Comparison of ENCODE assay signal across 8 cellular contexts in genomic region chr1:41496080-41497055, GRCh38. TPM values are rescaled to one million over a fixed set of nuclear protein-coding genes. Genes with fewer than 3 reads are reported as not detected.
DNase-seq lines count a peak whose midpoint lies in the region; ATAC-seq and TF ChIP-seq lines count a peak whose summit lies in the region.

No MANE protein-coding gene starts in this region.

- peaks cover 1% of the 10 kb centered on the region for H3K36me3 Mint-ChIP-seq in central memory CD8-positive, alpha-beta T cell (ENCODE audit: insufficient read depth)
- H3K36me3 Mint-ChIP-seq in CD8-positive, alpha-beta memory T cell = no peaks in the 10 kb centered on the region

- peak; percentile 27 to 86 (median 85) for DNase-seq in Peyer's patch
- no peak for DNase-seq in central memory CD8-positive, alpha-beta T cell (ENCODE audit: low spot score in 2 of 2)
- DNase-seq in stimulated activated CD4-positive, alpha-beta T cell treated with anti-CD3 and anti-CD28 coated beads, Interleukin-4, amount 100 ng/mL, for 24 hours = peak; percentile 54
- DNase-seq in CD8-positive, alpha-beta memory T cell = no peak

- H3K9me3 ChIP-seq in Peyer's patch = no peaks in the 10 kb centered on the region
- no peaks in the 10 kb centered on the region for H3K9me3 ChIP-seq in CD8-positive, alpha-beta memory T cell (ENCODE audit: low read length)

- H3K79me2 ChIP-seq in ACC112 (ENCODE audit: control insufficient read depth, insufficient read depth, low read length, unreplicated experiment) = no peaks in the 10 kb centered on the region

- POLR2A ChIA-PET in CD8-positive, alpha-beta memory T cell (lab: Charles Lee) = interaction anchor here (0.6 kb wide), 1 partner anchor 41 kb away, joined by 3 read pairs; no protein-coding TSS in a partner anchor

- H3K4me1 Mint-ChIP-seq in central memory CD8-positive, alpha-beta T cell = no peaks in the 10 kb centered on the region
- peaks cover 3 to 9% (median 5%) of the 10 kb centered on the region in 3 donors for H3K4me1 Mint-ChIP-seq in CD8-positive, alpha-beta memory T cell

- H3K27me3 Mint-ChIP-seq in central memory CD8-positive, alpha-beta T cell = peaks cover 18% of the 10 kb centered on the region
- peaks cover 6 to 19% of the 10 kb centered on the region in 2 donors for H3K27me3 Mint-ChIP-seq in CD8-positive, alpha-beta memory T cell

- CTCF ChIA-PET in CD8-positive, alpha-beta memory T cell (lab: Charles Lee) = no interaction called here

- H3K4me1 ChIP-seq in ACC112 (ENCODE audit: control insufficient read depth, insufficient read depth, low read length, unreplicated experiment) (peaks cover 64% of the 10 kb centered on the region), Peyer's patch (peaks cover 3 to 55% (median 16%) of the 10 kb centered on the region in 4 donors)
- no peaks in the 10 kb centered on the region for H3K4me1 ChIP-seq in CD8-positive, alpha-beta memory T cell (ENCODE audit: insufficient read depth, low read length)

- peak overlapping the region; percentile 29 for H3K4me3 Mint-ChIP-seq in central memory CD8-positive, alpha-beta T cell
- H3K4me3 Mint-ChIP-seq in CD8-positive, alpha-beta memory T cell = peak overlapping the region in 2 of 7 donors; percentile 54 to 55

- peak overlapping the region; percentile 94 for H3K27ac ChIP-seq in ACC112 (ENCODE audit: low read depth, low read length)
- H3K27ac ChIP-seq in Peyer's patch = peak overlapping the region; percentile 58 to 79 (median 60)
- peak overlapping the region; percentile 80 for H3K27ac ChIP-seq in layer of hippocampus (ENCODE audit: low read depth, low read length)
- no peak overlapping the region for H3K27ac ChIP-seq in CD8-positive, alpha-beta memory T cell (ENCODE audit: low read depth, low read length)

- TF ChIP-seq CTCF in Peyer's patch (IDR thresholded peaks at IDR 0.05) = peak in 2 of 6 experiments; percentile 20 to 34

- H3K27me3 ChIP-seq in ACC112 (ENCODE audit: insufficient read depth, low read length) = no peaks in the 10 kb centered on the region
- no peaks in the 10 kb centered on the region for H3K27me3 ChIP-seq in Peyer's patch
- no peaks in the 10 kb centered on the region for H3K27me3 ChIP-seq in layer of hippocampus (ENCODE audit: control insufficient read depth, insufficient read depth, low read length)
- no peaks in the 10 kb centered on the region for H3K27me3 ChIP-seq in CD8-positive, alpha-beta memory T cell (ENCODE audit: insufficient read depth, low read length, poor library complexity, severe bottlenecking)

- H3K4me3 ChIP-seq in ACC112 (ENCODE audit: low read depth, low read length) (peak overlapping the region; percentile 68), Peyer's patch (peak overlapping the region; percentile 9 to 40 (median 30))
- no peak overlapping the region for H3K4me3 ChIP-seq in CD8-positive, alpha-beta memory T cell (ENCODE audit: low read length)

- no peaks in the 10 kb centered on the region for H3K9me3 Mint-ChIP-seq in central memory CD8-positive, alpha-beta T cell
- H3K9me3 Mint-ChIP-seq in CD8-positive, alpha-beta memory T cell = no peaks in the 10 kb centered on the region

- peak overlapping the region; percentile 90 for H2AFZ ChIP-seq in ACC112 (ENCODE audit: low read length, unreplicated experiment)

- peak in 1 of 2 donors; percentile 20 for TF ChIP-seq POLR2A in Peyer's patch (IDR thresholded peaks at IDR 0.05)

- ATAC-seq in GM21529 (IDR thresholded peaks at IDR 0.05; ENCODE audit: unreplicated experiment) (peak; percentile 56), HG02852 (IDR thresholded peaks at IDR 0.05; ENCODE audit: unreplicated experiment) (no peak)
- ATAC-seq in central memory CD8-positive, alpha-beta T cell (replicated peaks; ENCODE audit: extremely low read depth, poor library complexity, severe bottlenecking) = no peak

- no peaks in the 10 kb centered on the region for H3K36me3 ChIP-seq in ACC112 (ENCODE audit: insufficient read depth, low read length)
- no peaks in the 10 kb centered on the region for H3K36me3 ChIP-seq in Peyer's patch
- no peaks in the 10 kb centered on the region for H3K36me3 ChIP-seq in CD8-positive, alpha-beta memory T cell (ENCODE audit: insufficient read depth, low read length)

- H3K27ac Mint-ChIP-seq in central memory CD8-positive, alpha-beta T cell (ENCODE audit: low read depth) = no peak overlapping the region
- H3K27ac Mint-ChIP-seq in CD8-positive, alpha-beta memory T cell = peak overlapping the region in 1 of 8 donors; percentile 8

RNA-seq across cellular contexts. Expression of gene EDN2, which starts 11.9 kb away (rescaled TPM):
- total RNA-seq in Peyer's patch = 10 to 100 TPM in 3 of 4 donors, not detected in 1; 43.2 to 75.0 (median 49.1) TPM
- total RNA-seq in CD8-positive, alpha-beta memory T cell = not detected
- not detected for polyA plus RNA-seq in CD8-positive, alpha-beta memory T cell

Comparison
In these comparisons a context has a peak if more than half of its experiments do, and no peak if none do; other contexts are left out.
1. DNase-seq: peak in Peyer's patch (3 of 3) and stimulated activated CD4-positive, alpha-beta T cell treated with anti-CD3 and anti-CD28 coated beads, Interleukin-4, amount 100 ng/mL, for 24 hours (single experiment); none in central memory CD8-positive, alpha-beta T cell (0 of 2) and CD8-positive, alpha-beta memory T cell (0 of 5).